Comparison of ENCODE assay signal across 8 cellular contexts in the genomic region with DNA sequence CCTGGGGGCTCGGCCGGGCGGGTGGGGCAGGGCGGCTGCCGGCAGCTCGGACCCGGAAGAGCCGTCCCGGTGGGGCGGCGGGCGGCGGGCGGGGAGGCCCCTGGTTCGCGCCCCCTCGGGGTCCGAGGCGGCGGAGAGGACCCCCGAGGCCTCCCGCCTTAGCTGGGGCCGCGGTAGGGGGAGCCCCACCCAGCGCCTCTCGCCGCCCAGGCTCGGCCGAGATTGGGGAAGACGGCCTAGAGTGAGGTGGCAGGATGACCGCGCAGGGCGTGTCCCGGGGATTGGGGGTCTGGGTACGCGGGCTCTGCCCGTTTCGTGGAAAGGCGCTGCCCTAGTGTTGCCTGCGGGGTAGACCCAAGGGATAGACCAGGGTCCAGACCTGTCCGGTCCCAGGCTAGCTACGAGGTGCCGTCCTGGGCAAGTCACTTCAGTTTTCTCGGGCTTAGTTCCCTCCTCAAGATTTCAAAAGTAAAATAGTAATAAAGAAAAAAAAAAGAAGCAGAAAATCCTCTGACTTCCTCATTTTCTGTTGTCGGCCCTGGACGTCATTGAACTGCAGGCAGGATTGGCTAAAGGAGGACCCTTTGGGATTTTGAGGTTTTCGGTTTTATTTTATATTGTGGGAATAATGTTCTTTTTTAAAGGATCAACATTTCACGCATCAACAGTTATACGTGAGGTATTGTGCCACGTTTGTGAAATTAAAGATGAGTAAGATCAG. TPM values are rescaled to one million over a fixed set of nuclear protein-coding genes. Genes with fewer than 3 reads are reported as not detected.
DNase-seq lines count a peak whose midpoint lies in the region; ATAC-seq and TF ChIP-seq lines count a peak whose summit lies in the region.

No MANE protein-coding gene starts in this region.

- H3K36me3 ChIP-seq in adipocyte (ENCODE audit: control insufficient read depth, insufficient read depth, low read length, severe bottlenecking) (peaks cover 24% of the 10 kb centered on the region), right atrium auricular region (peaks cover 3% of the 10 kb centered on the region)

- ATAC-seq in GM19468 (IDR thresholded peaks at IDR 0.05; ENCODE audit: extremely low read depth, unreplicated experiment) = peak; percentile 16
- peak; percentile 28 for ATAC-seq in HG03565 (IDR thresholded peaks at IDR 0.05; ENCODE audit: unreplicated experiment)

- peak overlapping the region; percentile 97 for H3K4me3 ChIP-seq in adipocyte (ENCODE audit: low read length)
- peak overlapping the region; percentile 89 to 98 for H3K4me3 ChIP-seq in right atrium auricular region

- H3K27me3 ChIP-seq in adipocyte (replicated peaks; ENCODE audit: control insufficient read depth, insufficient read depth, low read length) (no peaks in the 10 kb centered on the region), right atrium auricular region (no peaks in the 10 kb centered on the region)

- peaks cover 24% of the 10 kb centered on the region for H3K4me1 ChIP-seq in adipocyte (ENCODE audit: control insufficient read depth, insufficient read depth, low read length)
- peaks cover 0 to 44% of the 10 kb centered on the region in 2 donors for H3K4me1 ChIP-seq in right atrium auricular region

- no peak for TF ChIP-seq CTCF in right atrium auricular region (IDR thresholded peaks at IDR 0.05)

- DNase-seq in CD1c-positive myeloid dendritic cell (ENCODE audit: extremely low spot score) = peak; percentile 81
- peak; percentile 74 for DNase-seq in SKM-1 treated with dmso at 0.1 percent for 144 hours (lab: John Stamatoyannopoulos, UW; ENCODE audit: unreplicated experiment)
- peak; percentile 89 for DNase-seq in adipocyte (ENCODE audit: low read depth)
- DNase-seq in right atrium auricular region (ENCODE audit: low spot score) = peak; percentile 76
- DNase-seq in retina = peak; percentile 69
- DNase-seq in GOT3 (lab: John Stamatoyannopoulos, UW) = no peak

- peak overlapping the region; percentile 98 for H3K27ac ChIP-seq in right atrium auricular region

- H3K9me3 ChIP-seq in adipocyte (ENCODE audit: control insufficient read depth, low read length) = no peaks in the 10 kb centered on the region
- H3K9me3 ChIP-seq in right atrium auricular region = no peaks in the 10 kb centered on the region

- peak overlapping the region; percentile 96 for H3K9ac ChIP-seq in adipocyte (ENCODE audit: low read length)

RNA-seq across cellular contexts. Expression of gene IQGAP1, which starts 0.6 kb away (rescaled TPM):
- 10 to 100 TPM; 56.5 to 96.3 TPM for total RNA-seq in right atrium auricular region

RNA-seq across cellular contexts. Expression of gene ZNF774, which starts 36.5 kb away (rescaled TPM):
- 1 to 10 TPM; 3.7 to 4.3 TPM for total RNA-seq in right atrium auricular region
